In genomic region chr11:119066481-119066880, GRCh38 we compare ENCODE assay signal across 8 cellular contexts. TPM values are rescaled to one million over a fixed set of nuclear protein-coding genes. Genes with fewer than 3 reads are reported as not detected.
A peak's percentile ranks its signal among the peaks of the same experiment; 100 is the strongest.
DNase-seq lines count a peak whose midpoint lies in the region; ATAC-seq and TF ChIP-seq lines count a peak whose summit lies in the region.

No MANE protein-coding gene starts in this region.

- H3K4me3 ChIP-seq in GM08714 (ENCODE audit: low read length): peak overlapping the region; percentile 79; the same call in 1 of the 2 replicates
- peak overlapping the region; percentile 83 for H3K4me3 ChIP-seq in OCI-LY7 (ENCODE audit: low read depth, low read length, poor library complexity, severe bottlenecking)
- peak overlapping the region; percentile 99 for H3K4me3 ChIP-seq in epithelial cell of esophagus (ENCODE audit: low read length)
- H3K4me3 ChIP-seq in psoas muscle: peak overlapping the region; percentile 96

- peaks cover 25% of the 10 kb centered on the region for H3K79me2 ChIP-seq in OCI-LY7 (ENCODE audit: insufficient read depth, low read depth, low read length)

- no TSS peak for BruUV-seq in OCI-LY7 (replicated peaks; lab: Mats Ljungman, UMichigan)

- H3K4me2 ChIP-seq in OCI-LY7 (ENCODE audit: low read length): peak overlapping the region; percentile 88

- intact Hi-C loops in OCI-LY7 (cut with micrococcal nuclease; ENCODE audit: unreplicated experiment) (loop anchor here (5.0 kb wide), 1 partner anchor 256 kb away; no protein-coding TSS in a partner anchor), psoas muscle (cut with DNase I) (no loop called here)

- POLR2A ChIA-PET in OCI-LY7 (lab: Charles Lee): interaction anchor here (1.4 to 3.0 kb wide), 3 partner anchors 9 to 32 kb away, joined by 4 to 22 read pairs (median 4); partner anchors contain the start of gene HMBS

- H3K9me2 ChIP-seq in OCI-LY7 (ENCODE audit: insufficient read depth, low read length): no peaks in the 10 kb centered on the region

- ATAC-seq in psoas muscle (no peak), GM21825 (IDR thresholded peaks at IDR 0.05; ENCODE audit: unreplicated experiment) (no peak), HG02870 (IDR thresholded peaks at IDR 0.05; ENCODE audit: unreplicated experiment) (no peak), HG03565 (IDR thresholded peaks at IDR 0.05; ENCODE audit: unreplicated experiment) (no peak)

- no peak for DNase-seq in OCI-LY7 (ENCODE audit: low spot score)
- no peak for DNase-seq in epithelial cell of esophagus (ENCODE audit: low read depth)
- DNase-seq in psoas muscle: no peak
- DNase-seq in HuH-7 (ENCODE audit: low spot score): no peak

- WGBS in psoas muscle, 3 donors: 90 to 95% (median 94%) methylated on average over 3 of the region's 3 CpGs

- TF ChIP-seq CTCF in OCI-LY7 (conservative IDR thresholded peaks at IDR 0.05; ENCODE audit: low read length): no peak
- no peak for TF ChIP-seq CTCF in epithelial cell of esophagus (IDR thresholded peaks at IDR 0.05; ENCODE audit: insufficient read depth, low read depth, low read length, missing control alignments)
- TF ChIP-seq CTCF in psoas muscle (IDR thresholded peaks at IDR 0.05): no peak

- CTCF ChIA-PET in OCI-LY7 (lab: Charles Lee; ENCODE audit: unreplicated experiment): no interaction called here

- H3K9me3 ChIP-seq in OCI-LY7 (ENCODE audit: low read length) (no peaks in the 10 kb centered on the region), psoas muscle (no peaks in the 10 kb centered on the region)

- H3K36me3 ChIP-seq in OCI-LY7 (ENCODE audit: insufficient read depth, low read length) (peaks cover 15% of the 10 kb centered on the region), psoas muscle (ENCODE audit: insufficient read depth in 1 of 2, low read depth in 1 of 2) (peaks cover 6 to 40% of the 10 kb centered on the region in 2 donors)

- peaks cover 23% of the 10 kb centered on the region for H3K4me1 ChIP-seq in OCI-LY7 (ENCODE audit: insufficient read depth, low read length, poor library complexity, severe bottlenecking)
- H3K4me1 ChIP-seq in psoas muscle: peaks cover 31% of the 10 kb centered on the region

- H4K20me1 ChIP-seq in OCI-LY7 (ENCODE audit: insufficient read depth, low read length): no peaks in the 10 kb centered on the region

- no peak overlapping the region for H2AFZ ChIP-seq in OCI-LY7 (ENCODE audit: low read length)

- peak overlapping the region; percentile 75 for H3K27ac ChIP-seq in OCI-LY7 (ENCODE audit: low read depth, low read length, poor library complexity, severe bottlenecking)
- H3K27ac ChIP-seq in psoas muscle: peak overlapping the region; percentile 94

- H3K27me3 ChIP-seq in psoas muscle (ENCODE audit: insufficient read depth in 3 of 3, low read length in 2 of 3): no peaks in the 10 kb centered on the region

RNA-seq across cellular contexts. Expression of gene VPS11, which starts 1.1 kb away (rescaled TPM):
- 32.2 and 46.1 TPM in 2 replicates for total RNA-seq in OCI-LY7 (2014; rRNA removed; shearing (Covaris generic))
- 23.3 and 25.7 TPM in 2 replicates for total RNA-seq in OCI-LY7 (2022)
- 10 to 100 TPM; 16.2 to 25.4 (median 19.6) TPM for total RNA-seq in psoas muscle
- 10 to 100 TPM; 16.4 to 23.2 (median 21.8) TPM for polyA plus RNA-seq in psoas muscle

RNA-seq across cellular contexts. Expression of gene HYOU1, which starts 9.5 kb away (rescaled TPM):
- 86.6 and 97.6 TPM in 2 replicates for total RNA-seq in OCI-LY7 (2014; rRNA removed; shearing (Covaris generic))
- total RNA-seq in OCI-LY7 (2022) (112 and 117 TPM in 2 replicates), psoas muscle (10 to 100 TPM; 24.1 to 40.1 (median 33.2) TPM)
- 10 to 100 TPM; 21.2 to 46.2 (median 30.0) TPM for polyA plus RNA-seq in psoas muscle

RNA-seq across cellular contexts. Expression of gene HMBS, which starts 18.2 kb away (rescaled TPM):
- 12.1 and 12.2 TPM in 2 replicates for total RNA-seq in OCI-LY7 (2014; rRNA removed; shearing (Covaris generic))
- total RNA-seq in OCI-LY7 (2022) (49.6 and 50.0 TPM in 2 replicates), psoas muscle (10 to 100 TPM; 18.1 to 33.3 (median 25.8) TPM)
- 10 to 100 TPM; 38.3 to 45.3 (median 40.4) TPM for polyA plus RNA-seq in psoas muscle

RNA-seq across cellular contexts. Expression of gene DPAGT1, which starts 35.2 kb away (rescaled TPM):
- total RNA-seq in OCI-LY7 (2014; rRNA removed; shearing (Covaris generic)): 31.7 and 35.8 TPM in 2 replicates
- total RNA-seq in OCI-LY7 (2022): 72.4 and 83.4 TPM in 2 replicates
- 10 to 100 TPM in 3 of 4 donors, 1 to 10 TPM in 1; 9.4 to 12.9 (median 12.3) TPM for total RNA-seq in psoas muscle
- polyA plus RNA-seq in psoas muscle: 10 to 100 TPM; 12.1 to 38.7 (median 27.3) TPM

RNA-seq across cellular contexts. Expression of gene SLC37A4, which starts 35.8 kb away (rescaled TPM):
- total RNA-seq in OCI-LY7 (2014; rRNA removed; shearing (Covaris generic)): 14.5 and 14.8 TPM in 2 replicates
- total RNA-seq in OCI-LY7 (2022): 16.6 and 20.5 TPM in 2 replicates
- 10 to 100 TPM; 17.0 to 26.9 (median 20.5) TPM for total RNA-seq in psoas muscle
- polyA plus RNA-seq in psoas muscle: 10 to 100 TPM; 10.6 to 34.3 (median 25.9) TPM
